In the genomic region with DNA sequence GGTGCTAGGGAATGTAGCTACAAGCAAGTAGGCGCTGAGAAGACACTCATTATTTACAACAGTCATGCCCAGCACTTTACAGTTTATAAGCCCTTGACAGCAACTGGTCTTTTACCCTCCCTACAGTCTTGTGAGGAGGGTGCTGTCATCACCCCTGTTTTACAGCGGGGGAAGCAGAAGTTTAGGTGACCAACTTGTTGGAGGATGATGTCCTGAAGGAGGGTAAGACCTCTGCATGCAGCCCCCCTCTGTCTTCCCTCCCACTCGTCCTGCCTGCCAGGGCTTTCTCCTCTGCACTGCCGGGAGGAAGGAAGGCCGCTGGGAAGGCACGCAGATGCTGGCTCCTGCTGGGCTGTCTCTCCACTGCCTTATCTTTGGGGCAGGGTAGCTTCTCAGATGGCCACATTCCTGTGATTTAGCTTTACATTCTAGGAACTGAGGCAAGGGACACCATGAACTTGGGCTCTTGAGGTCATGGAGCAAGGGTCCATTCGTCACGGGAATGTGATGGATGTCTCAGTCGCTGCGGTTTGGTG, we compare ENCODE assay signal across 9 cellular contexts. TPM values are rescaled to one million over a fixed set of nuclear protein-coding genes. Genes with fewer than 3 reads are reported as not detected.
DNase-seq lines count a peak whose midpoint lies in the region; ATAC-seq and TF ChIP-seq lines count a peak whose summit lies in the region.
"Had no signal": no experiment of that assay in that cellular context is flagged by ENCODE, and none has a peak within 500 bp of the region (broad histone marks: within the 10 kb centered on the region; RNA-seq: fewer than 3 reads in every experiment).

No MANE protein-coding gene starts in this region.

- H3K4me3 ChIP-seq in endocrine pancreas (ENCODE audit: control insufficient read depth, insufficient read depth, low read length) = peak overlapping the region; percentile 68
- H3K4me3 ChIP-seq in mesendoderm (ENCODE audit: low read length) = no peak overlapping the region
- H3K4me3 ChIP-seq in upper lobe of right lung = peak overlapping the region; percentile 75
- H3K4me3 ChIP-seq: BLaER1 had no signal

- H2BK5ac ChIP-seq in mesendoderm (ENCODE audit: low read length) = no peak overlapping the region

- no peak overlapping the region for H2AK5ac ChIP-seq in mesendoderm (ENCODE audit: low read length)

- H3K9ac ChIP-seq in endocrine pancreas (ENCODE audit: control insufficient read depth, insufficient read depth, low read length) (peak overlapping the region; percentile 80), mesendoderm (ENCODE audit: low read length) (no peak overlapping the region)
- H3K9ac ChIP-seq: BLaER1 had no signal

- H3K4me1 Mint-ChIP-seq in activated T-cell treated with anti-CD3 and anti-CD28 coated beads, Interleukin-2, amount 50 U/mL, for 4 hours (ENCODE audit: low read depth) = peaks cover 40% of the 10 kb centered on the region

- H3K4me1 ChIP-seq in endocrine pancreas (ENCODE audit: control insufficient read depth, insufficient read depth, low read length) (no peaks in the 10 kb centered on the region), mesendoderm (ENCODE audit: control insufficient read depth, low read depth, low read length) (no peaks in the 10 kb centered on the region), upper lobe of right lung (peaks cover 32% of the 10 kb centered on the region)

- peaks cover 46% of the 10 kb centered on the region for H3K9me3 Mint-ChIP-seq in activated T-cell treated with anti-CD3 and anti-CD28 coated beads, Interleukin-2, amount 50 U/mL, for 4 hours

- H3K36me3 ChIP-seq in endocrine pancreas (ENCODE audit: control insufficient read depth, insufficient read depth, low read length) (no peaks in the 10 kb centered on the region), mesendoderm (ENCODE audit: control insufficient read depth, insufficient read depth, low read length) (no peaks in the 10 kb centered on the region), upper lobe of right lung (peaks cover 12% of the 10 kb centered on the region)
- H3K36me3 ChIP-seq: BLaER1 had no signal

- H3K9me3 ChIP-seq in endocrine pancreas (ENCODE audit: control insufficient read depth, low read length) (no peaks in the 10 kb centered on the region), upper lobe of right lung (no peaks in the 10 kb centered on the region)

- no peak overlapping the region for H3K23ac ChIP-seq in mesendoderm (ENCODE audit: low read length)

- no peak for TF ChIP-seq CTCF in upper lobe of right lung (IDR thresholded peaks at IDR 0.05)

- H3K27me3 ChIP-seq in endocrine pancreas (ENCODE audit: control insufficient read depth, insufficient read depth, low read length) = no peaks in the 10 kb centered on the region
- H3K27me3 ChIP-seq in mesendoderm (ENCODE audit: insufficient read depth, low read length, poor library complexity) = no peaks in the 10 kb centered on the region
- H3K27me3 ChIP-seq in upper lobe of right lung = no peaks in the 10 kb centered on the region
- H3K27me3 ChIP-seq: BLaER1 had no signal

- H4K8ac ChIP-seq in mesendoderm (ENCODE audit: low read depth, low read length) = no peak overlapping the region

- H2BK120ac ChIP-seq in mesendoderm (ENCODE audit: low read depth, low read length) = no peak overlapping the region

- peak overlapping the region; percentile 80 for H3K4me3 Mint-ChIP-seq in activated T-cell treated with anti-CD3 and anti-CD28 coated beads, Interleukin-2, amount 50 U/mL, for 4 hours

- no CpG with 5 or more reads among the region's 10 CpGs for WGBS in mesendoderm (ENCODE audit: extremely low coverage, insufficient coverage, low lambda C conversion rate)

- H3K18ac ChIP-seq in mesendoderm (ENCODE audit: low read length) = no peak overlapping the region

- no peaks in the 10 kb centered on the region for H3K79me1 ChIP-seq in mesendoderm (ENCODE audit: low read length)

- no peak overlapping the region for H3K4ac ChIP-seq in mesendoderm (ENCODE audit: low read depth, low read length)

- H3K56ac ChIP-seq in mesendoderm (ENCODE audit: low read length) = no peak overlapping the region

- no peak for DNase-seq in activated T-cell treated with anti-CD3 and anti-CD28 coated beads, Interleukin-2, amount 50 U/mL, for 4 hours
- DNase-seq in activated T-cell treated with anti-CD3 and anti-CD28 coated beads for 4 hours (no peak), mesendoderm (peak; percentile 70), upper lobe of right lung (peak; percentile 70), ecto neural progenitor cell (ENCODE audit: low spot score) (no peak), HT-29 (ENCODE audit: low spot score) (no peak), NCI-H2196 treated with DMSO at 0.1 percent for 48 hours (lab: John Stamatoyannopoulos, UW; ENCODE audit: unreplicated experiment) (no peak)

- intact Hi-C loops in upper lobe of right lung (cut with DNase I) = no loop called here

- peaks cover 32% of the 10 kb centered on the region for H3K27me3 Mint-ChIP-seq in activated T-cell treated with anti-CD3 and anti-CD28 coated beads, Interleukin-2, amount 50 U/mL, for 4 hours (ENCODE audit: low read depth)

- H3K4me2 ChIP-seq in mesendoderm (ENCODE audit: low read length) = no peak overlapping the region
- H3K4me2 ChIP-seq: BLaER1 had no signal

- no peak for ATAC-seq in activated T-cell treated with anti-CD3 and anti-CD28 coated beads, Interleukin-2, amount 50 U/mL, for 4 hours
- ATAC-seq in upper lobe of right lung = peak; percentile 5

- H3K36me3 Mint-ChIP-seq in activated T-cell treated with anti-CD3 and anti-CD28 coated beads, Interleukin-2, amount 50 U/mL, for 4 hours (ENCODE audit: insufficient read depth) = peaks cover 15% of the 10 kb centered on the region

- no peak overlapping the region for H4K5ac ChIP-seq in mesendoderm (ENCODE audit: low read length)

- no peaks in the 10 kb centered on the region for H3K79me2 ChIP-seq in mesendoderm (ENCODE audit: control insufficient read depth, insufficient read depth, low read length)

- H3K27ac ChIP-seq in mesendoderm (ENCODE audit: low read depth, low read length) (no peak overlapping the region), upper lobe of right lung (peak overlapping the region; percentile 98)
- H3K27ac ChIP-seq: BLaER1 had no signal

- H2BK15ac ChIP-seq in mesendoderm (replicated peaks; ENCODE audit: low read depth) = no peak overlapping the region

RNA-seq across cellular contexts. Expression of gene IL1R1, which starts 1.0 kb away (rescaled TPM):
- 10 to 100 TPM; 19.6 to 33.5 (median 21.3) TPM for total RNA-seq in activated T-cell treated with anti-CD3 and anti-CD28 coated beads, Interleukin-2, amount 50 U/mL, for 4 hours
- polyA plus RNA-seq in mesendoderm (2013, experiment 1 of 2) = 0.77 TPM
- polyA plus RNA-seq in mesendoderm (2013, experiment 2 of 2) = 0.52 TPM
- 196 TPM for total RNA-seq in upper lobe of right lung
- 0.31 and 0.61 TPM in 2 replicates for total RNA-seq in HT-29 (2014; rRNA removed; shearing (Covaris generic))

RNA-seq across cellular contexts. Expression of gene IL1RL2, which starts 43.3 kb away (rescaled TPM):
- total RNA-seq in activated T-cell treated with anti-CD3 and anti-CD28 coated beads, Interleukin-2, amount 50 U/mL, for 4 hours = under 1 TPM; 0.29 to 0.99 (median 0.60) TPM
- polyA plus RNA-seq in mesendoderm (2013, experiment 1 of 2) = not detected
- polyA plus RNA-seq in mesendoderm (2013, experiment 2 of 2) = not detected
- 0.58 TPM for total RNA-seq in upper lobe of right lung
- 2.4 and 3.8 TPM in 2 replicates for total RNA-seq in HT-29 (2014; rRNA removed; shearing (Covaris generic))

Comparison
In these comparisons a context has a peak if more than half of its experiments do, and no peak if none do; other contexts are left out.
1. DNase-seq: peak in mesendoderm (single experiment) and upper lobe of right lung (single experiment); none in activated T-cell treated with anti-CD3 and anti-CD28 coated beads, Interleukin-2, amount 50 U/mL, for 4 hours (single experiment), activated T-cell treated with anti-CD3 and anti-CD28 coated beads for 4 hours (single experiment), ecto neural progenitor cell (single experiment), HT-29 (single experiment) and NCI-H2196 treated with DMSO at 0.1 percent for 48 hours (single experiment).
2. RNA of gene IL1R1, which starts 1.0 kb away (total RNA-seq): 196 TPM in upper lobe of right lung (single experiment) and 19.6 to 33.5 TPM in activated T-cell treated with anti-CD3 and anti-CD28 coated beads, Interleukin-2, amount 50 U/mL, for 4 hours; 0.31 to 0.61 TPM in HT-29; every median in the first group is over 10 times any median in the second.